Comparison of ENCODE assay signal across 21 cellular contexts in genomic region chr11:35359321-35360058, GRCh38. TPM values are rescaled to one million over a fixed set of nuclear protein-coding genes. Genes with fewer than 3 reads are reported as not detected.
DNase-seq lines count a peak whose midpoint lies in the region; ATAC-seq, FAIRE-seq and TF ChIP-seq lines count a peak whose summit lies in the region.
"Had no signal": no experiment of that assay in that cellular context is flagged by ENCODE, and none has a peak within 500 bp of the region (broad histone marks: within the 10 kb centered on the region; RNA-seq: fewer than 3 reads in every experiment).

No MANE protein-coding gene starts in this region.

- TF ChIP-seq CTCF in BE2C (IDR thresholded peaks at IDR 0.05; ENCODE audit: low read depth, low read length) (no peak), dorsolateral prefrontal cortex (IDR thresholded peaks at IDR 0.05 in 54 of 56, conservative IDR thresholded peaks at IDR 0.05 in 2 of 56; ENCODE audit: low read depth in 1 of 56, partially characterized antibody in 56 of 56) (no peak), sigmoid colon (IDR thresholded peaks at IDR 0.05) (no peak)

- no peak for ATAC-seq in activated T-cell treated with anti-CD3 and anti-CD28 coated beads, Interleukin-2, amount 50 U/mL, for 4 hours
- no peak for ATAC-seq in GM21723 (IDR thresholded peaks at IDR 0.05; ENCODE audit: unreplicated experiment)
- ATAC-seq: natural killer cell had no signal

- TF ChIP-seq POLR2A in sigmoid colon (IDR thresholded peaks at IDR 0.05), result no peak

- DNase-seq in BE2C, result peak; percentile 29
- DNase-seq in NCI-H1105 treated with DMSO at 0.1 percent for 48 hours (lab: John Stamatoyannopoulos, UW), result peak; percentile 73
- no peak for DNase-seq in dorsolateral prefrontal cortex
- no peak for DNase-seq in sigmoid colon
- DNase-seq in activated T-cell treated with anti-CD3 and anti-CD28 coated beads, Interleukin-2, amount 50 U/mL, for 4 hours, result no peak
- no peak for DNase-seq in small intestine
- no peak for DNase-seq in RKO (ENCODE audit: low spot score)
- DNase-seq: activated B cell treated with CpG ODN at 0.5 μM for 24 hours, colonic mucosa, natural killer cell, NCI-H446 treated with DMSO at 0.1 percent for 48 hours, SHP77 treated with DMSO at 0.1 percent for 48 hours, T-helper 2 cell had no signal

- no peak overlapping the region for H3K4me3 Mint-ChIP-seq in activated T-cell treated with anti-CD3 and anti-CD28 coated beads, Interleukin-2, amount 50 U/mL, for 4 hours
- H3K4me3 Mint-ChIP-seq: activated B cell treated with CpG ODN at 0.5 μM for 24 hours; memory B cell; natural killer cell; stimulated activated naive CD8-positive, alpha-beta T cell treated with anti-CD3 and anti-CD28 coated beads, Interleukin-15, Interleukin-2, amounts not matched to agents 100 ng/mL and 50 ng/mL, for 24 hours had no signal

- H3K27me3 Mint-ChIP-seq in activated T-cell treated with anti-CD3 and anti-CD28 coated beads, Interleukin-2, amount 50 U/mL, for 4 hours (ENCODE audit: low read depth), result no peaks in the 10 kb centered on the region
- H3K27me3 Mint-ChIP-seq: activated B cell treated with CpG ODN at 0.5 μM for 24 hours; memory B cell; stimulated activated naive CD8-positive, alpha-beta T cell treated with anti-CD3 and anti-CD28 coated beads, Interleukin-15, Interleukin-2, amounts not matched to agents 100 ng/mL and 50 ng/mL, for 24 hours had no signal

- H3K4me1 ChIP-seq in BE2C (no peaks in the 10 kb centered on the region), sigmoid colon (peaks cover 0 to 29% (median 23%) of the 10 kb centered on the region in 4 donors), small intestine (ENCODE audit: control insufficient read depth in 2 of 2, insufficient read depth in 1 of 2, low read depth in 1 of 2, low read length in 1 of 2) (peaks cover 0 to 3% of the 10 kb centered on the region in 2 donors)
- H3K4me1 ChIP-seq: colonic mucosa had no signal

- no peak overlapping the region for H3K4me3 ChIP-seq in BE2C (ENCODE audit: low read depth, low read length)
- no peak overlapping the region for H3K4me3 ChIP-seq in dorsolateral prefrontal cortex
- no peak overlapping the region for H3K4me3 ChIP-seq in sigmoid colon
- no peak overlapping the region for H3K4me3 ChIP-seq in small intestine (ENCODE audit: low read depth in 1 of 2, low read length in 2 of 2)
- H3K4me3 ChIP-seq: colonic mucosa had no signal

- TF ChIP-seq EP300 in sigmoid colon (IDR thresholded peaks at IDR 0.05), result no peak

- WGBS in sigmoid colon, 2 donors, result 79 to 86% methylated on average over 4 of the region's 4 CpGs
- WGBS in small intestine, 3 donors, result 63 to 73% (median 67%) methylated on average over 4 of the region's 4 CpGs

- H3K4me1 Mint-ChIP-seq in activated T-cell treated with anti-CD3 and anti-CD28 coated beads, Interleukin-2, amount 50 U/mL, for 4 hours (ENCODE audit: low read depth), result peaks cover 9% of the 10 kb centered on the region
- H3K4me1 Mint-ChIP-seq: activated B cell treated with CpG ODN at 0.5 μM for 24 hours had no signal

- no peaks in the 10 kb centered on the region for H3K9me3 Mint-ChIP-seq in activated T-cell treated with anti-CD3 and anti-CD28 coated beads, Interleukin-2, amount 50 U/mL, for 4 hours
- H3K9me3 Mint-ChIP-seq: activated B cell treated with CpG ODN at 0.5 μM for 24 hours; activated T-helper 2 cell treated with anti-CD3 and anti-CD28 coated beads, Interferon-gamma antibody, Interleukin-2, Interleukin-4, amounts not matched to agents 10 μg/mL and 5 μg/mL and 100 μg/mL, durations not matched to agents 14 hours and 24 hours and 36 hours; memory B cell; natural killer cell; stimulated activated naive CD8-positive, alpha-beta T cell treated with anti-CD3 and anti-CD28 coated beads, Interleukin-15, Interleukin-2, amounts not matched to agents 100 ng/mL and 50 ng/mL, for 24 hours had no signal

- H3K36me3 Mint-ChIP-seq in activated T-cell treated with anti-CD3 and anti-CD28 coated beads, Interleukin-2, amount 50 U/mL, for 4 hours (ENCODE audit: insufficient read depth), result no peaks in the 10 kb centered on the region
- H3K36me3 Mint-ChIP-seq: memory B cell, natural killer cell had no signal

- no peaks in the 10 kb centered on the region for H3K27me3 ChIP-seq in BE2C
- no peaks in the 10 kb centered on the region for H3K27me3 ChIP-seq in dorsolateral prefrontal cortex
- no peaks in the 10 kb centered on the region for H3K27me3 ChIP-seq in sigmoid colon
- H3K27me3 ChIP-seq in small intestine (ENCODE audit: control insufficient read depth in 2 of 2, insufficient read depth in 2 of 2, low read length in 2 of 2), result no peaks in the 10 kb centered on the region
- H3K27me3 ChIP-seq: colonic mucosa had no signal

- H3K9me3 ChIP-seq in BE2C, result no peaks in the 10 kb centered on the region
- no peaks in the 10 kb centered on the region for H3K9me3 ChIP-seq in sigmoid colon
- no peaks in the 10 kb centered on the region for H3K9me3 ChIP-seq in small intestine (ENCODE audit: control insufficient read depth, low read depth)
- H3K9me3 ChIP-seq: colonic mucosa had no signal

- intact Hi-C loops in dorsolateral prefrontal cortex (cut with DNase I), result no loop called here
- intact Hi-C loops in sigmoid colon (cut with DNase I), result no loop called here

- peak overlapping the region in 50 of 59 donors; percentile 2 to 82 (median 49) for H3K27ac ChIP-seq in dorsolateral prefrontal cortex
- peak overlapping the region in 3 of 4 donors; percentile 39 to 62 (median 48) for H3K27ac ChIP-seq in sigmoid colon
- H3K27ac ChIP-seq in small intestine (ENCODE audit: low read depth in 1 of 2, low read length in 1 of 2), result peak overlapping the region in 1 of 2 donors; percentile 18
- H3K27ac ChIP-seq: colonic mucosa had no signal

- H3K36me3 ChIP-seq in BE2C (no peaks in the 10 kb centered on the region), sigmoid colon (no peaks in the 10 kb centered on the region), small intestine (ENCODE audit: control insufficient read depth in 2 of 2, insufficient read depth in 2 of 2, low read length in 2 of 2) (no peaks in the 10 kb centered on the region)
- H3K36me3 ChIP-seq: colonic mucosa had no signal

- FAIRE-seq in small intestine (lab: Jason Lieb, UNC), result no peak

RNA-seq across cellular contexts. Expression of gene SLC1A2, which starts 59.9 kb away (rescaled TPM):
- polyA plus RNA-seq in BE2C (2012; ENCODE audit: insufficient read depth, insufficient read length, low read depth), result not detected
- total RNA-seq in dorsolateral prefrontal cortex (1,000 to 10,000 TPM in 105 of 120 experiments, 100 to 1,000 TPM in 15; 500 to 4,588 (median 1,344) TPM), sigmoid colon (1 to 10 TPM in 2 of 4 donors, under 1 TPM in 2; 0.14 to 2.2 (median 1.2) TPM)
- polyA plus RNA-seq in sigmoid colon (under 1 TPM in 2 of 3 donors, not detected in 1; 0.23 to 0.60 TPM), small intestine (under 1 TPM in 1 of 3 donors, not detected in 2; 0.18 TPM)
- under 1 TPM; 0.03 to 0.13 (median 0.05) TPM for total RNA-seq in activated T-cell treated with anti-CD3 and anti-CD28 coated beads, Interleukin-2, amount 50 U/mL, for 4 hours
- total RNA-seq: activated B cell treated with CpG ODN at 0.5 μM for 24 hours; activated CD8-positive, alpha-beta memory T cell treated with anti-CD3 and anti-CD28 coated beads for 36 hours; activated T-helper 2 cell treated with anti-CD3 and anti-CD28 coated beads, Interferon-gamma antibody, Interleukin-2, Interleukin-4, amounts not matched to agents 10 μg/mL and 5 μg/mL and 100 μg/mL, durations not matched to agents 14 hours and 24 hours and 36 hours; glomerular endothelial cell; HT-29; pulmonary artery endothelial cell had no signal

Comparison
In these comparisons a context has a peak if more than half of its experiments do, and no peak if none do; other contexts are left out.
1. DNase-seq: peak in BE2C (single experiment) and NCI-H1105 treated with DMSO at 0.1 percent for 48 hours (single experiment); none in dorsolateral prefrontal cortex (0 of 10), sigmoid colon (single experiment), activated T-cell treated with anti-CD3 and anti-CD28 coated beads, Interleukin-2, amount 50 U/mL, for 4 hours (single experiment), small intestine (single experiment) and RKO (single experiment).
2. RNA of gene SLC1A2, which starts 59.9 kb away (total RNA-seq): 500 to 4,588 TPM in dorsolateral prefrontal cortex; 0.14 to 2.2 TPM in sigmoid colon and 0.03 to 0.13 TPM in activated T-cell treated with anti-CD3 and anti-CD28 coated beads, Interleukin-2, amount 50 U/mL, for 4 hours; every median in the first group is over 100 times any median in the second.